ENCODE assay signal across 24 cellular contexts in genomic region chr4:78962597-78963115, GRCh38. TPM values are rescaled to one million over a fixed set of nuclear protein-coding genes. Genes with fewer than 3 reads are reported as not detected.
DNase-seq lines count a peak whose midpoint lies in the region; ATAC-seq and TF ChIP-seq lines count a peak whose summit lies in the region.
"Had no signal": no experiment of that assay in that cellular context is flagged by ENCODE, and none has a peak within 500 bp of the region (broad histone marks: within the 10 kb centered on the region; RNA-seq: fewer than 3 reads in every experiment).

No MANE protein-coding gene starts in this region.

- 43% methylated on average over 2 of the region's 2 CpGs for WGBS in prostate gland

- intact Hi-C loops in prostate gland (cut with DNase I) (no loop called here), tibial artery (cut with DNase I; ENCODE audit: low total_unique reads) (no loop called here)

- H3K27me3 ChIP-seq in prostate gland (replicated peaks; ENCODE audit: insufficient read depth), result no peaks in the 10 kb centered on the region
- no peaks in the 10 kb centered on the region for H3K27me3 ChIP-seq in tibial artery
- H3K27me3 ChIP-seq: left lung had no signal

- DNase-seq in astrocyte of the spinal cord (ENCODE audit: low read depth, low spot score) (peak; percentile 59), fibroblast of villous mesenchyme (ENCODE audit: low read depth) (peak; percentile 40), prostate gland (ENCODE audit: low spot score) (no peak), tibial artery (no peak), GOT3 (lab: John Stamatoyannopoulos, UW) (no peak), NCI-H2196 treated with DMSO at 0.1 percent for 48 hours (lab: John Stamatoyannopoulos, UW; ENCODE audit: unreplicated experiment) (no peak)
- DNase-seq: activated CD4-positive, CD25-positive, alpha-beta regulatory T cell; activated naive CD4-positive, alpha-beta T cell treated with anti-CD3 and anti-CD28 coated beads for 36 hours; C1 segment of cervical spinal cord; COR-L47; DMS79; GF-D8; H7; left lung; NCI-H1105; NCI-H2029; NCI-H2227 treated with DMSO at 0.1 percent for 48 hours; NCI-H69; psoas muscle; SW 1271; T1000 had no signal

- H3K4me3 ChIP-seq in astrocyte of the spinal cord (ENCODE audit: low read depth, low read length), result no peak overlapping the region
- H3K4me3 ChIP-seq in fibroblast of villous mesenchyme (ENCODE audit: low read depth, low read length), result no peak overlapping the region
- H3K4me3 ChIP-seq in prostate gland, result no peak overlapping the region
- no peak overlapping the region for H3K4me3 ChIP-seq in tibial artery
- H3K4me3 ChIP-seq: left lung, psoas muscle had no signal

- in situ Hi-C loops in astrocyte of the spinal cord (cut with HindIII; ENCODE audit: low sequenced_read_pairs), result no loop called here

- no peaks in the 10 kb centered on the region for H3K4me1 ChIP-seq in prostate gland (replicated peaks)
- peaks cover 7 to 82% (median 16%) of the 10 kb centered on the region in 4 donors for H3K4me1 ChIP-seq in tibial artery
- H3K4me1 ChIP-seq: left lung, psoas muscle had no signal

- TF ChIP-seq CTCF in astrocyte of the spinal cord (IDR thresholded peaks at IDR 0.05; ENCODE audit: low read depth, low read length) (no peak), fibroblast of villous mesenchyme (IDR thresholded peaks at IDR 0.05; ENCODE audit: insufficient read depth, low read depth, low read length) (no peak), prostate gland (IDR thresholded peaks at IDR 0.05) (no peak), tibial artery (IDR thresholded peaks at IDR 0.05) (no peak)

- ATAC-seq in GM21576 (IDR thresholded peaks at IDR 0.05; ENCODE audit: unreplicated experiment) (no peak), GM21528 (IDR thresholded peaks at IDR 0.05; ENCODE audit: low FRiP score, unreplicated experiment) (no peak)
- ATAC-seq: left lung, Panc1 had no signal

- H3K9me3 ChIP-seq in prostate gland (no peaks in the 10 kb centered on the region), tibial artery (no peaks in the 10 kb centered on the region)
- H3K9me3 ChIP-seq: left lung, psoas muscle had no signal

- H3K36me3 ChIP-seq in prostate gland (no peaks in the 10 kb centered on the region), tibial artery (no peaks in the 10 kb centered on the region)
- H3K36me3 ChIP-seq: left lung had no signal

- TF ChIP-seq POLR2A in prostate gland (IDR thresholded peaks at IDR 0.05), result no peak

- peak overlapping the region; percentile 40 to 57 for H3K27ac ChIP-seq in prostate gland
- peak overlapping the region; percentile 86 to 87 for H3K27ac ChIP-seq in tibial artery
- H3K27ac ChIP-seq: left lung, psoas muscle had no signal

RNA-seq across cellular contexts. Expression of gene PAQR3, which starts 23.4 kb away (rescaled TPM):
- total RNA-seq in fibroblast of villous mesenchyme (19.6 and 29.8 TPM in 2 replicates), prostate gland (10 to 100 TPM in 1 of 2 donors, 1 to 10 TPM in 1; 6.9 to 31.0 TPM)

Comparison
In these comparisons a context has a peak if more than half of its experiments do, and no peak if none do; other contexts are left out.
1. DNase-seq: peak in astrocyte of the spinal cord (single experiment) and fibroblast of villous mesenchyme (single experiment); none in prostate gland (single experiment), tibial artery (0 of 2), GOT3 (single experiment) and NCI-H2196 treated with DMSO at 0.1 percent for 48 hours (single experiment).